25 cellular contexts compared by ENCODE assay signal in the genomic region with DNA sequence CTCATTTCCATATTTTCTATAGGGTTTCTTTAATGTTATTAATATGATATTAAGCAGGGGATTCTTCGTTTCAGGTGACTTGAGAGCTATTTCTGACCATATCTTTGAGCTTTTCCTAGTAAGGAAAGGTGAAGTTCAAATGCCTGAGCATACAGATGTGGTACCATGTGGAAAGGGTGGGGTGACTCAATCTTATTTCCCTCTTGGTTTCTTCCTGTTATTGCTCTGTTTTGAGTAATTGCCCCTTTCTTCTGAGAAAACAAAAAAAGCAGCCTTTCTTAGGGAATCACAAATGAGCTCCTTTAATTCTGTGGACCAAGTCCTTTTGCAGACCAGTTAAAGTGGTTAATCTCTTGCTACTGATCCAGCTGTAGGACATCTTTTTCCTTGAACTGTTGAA. TPM values are rescaled to one million over a fixed set of nuclear protein-coding genes. Genes with fewer than 3 reads are reported as not detected.
DNase-seq lines count a peak whose midpoint lies in the region; ATAC-seq and TF ChIP-seq lines count a peak whose summit lies in the region.
"Had no signal": no experiment of that assay in that cellular context is flagged by ENCODE, and none has a peak within 500 bp of the region (broad histone marks: within the 10 kb centered on the region; RNA-seq: fewer than 3 reads in every experiment).

No MANE protein-coding gene starts in this region.

- no peaks in the 10 kb centered on the region for H3K27me3 Mint-ChIP-seq in T-helper 17 cell
- H3K27me3 Mint-ChIP-seq: IgD-negative memory B cell; naive thymus-derived CD4-positive, alpha-beta T cell had no signal

- TF ChIP-seq CTCF in mammary epithelial cell (conservative IDR thresholded peaks at IDR 0.05 in 1 of 2, IDR thresholded peaks at IDR 0.05 in 1 of 2; ENCODE audit: extremely low read depth in 1 of 2, insufficient read depth in 1 of 2, low read depth in 1 of 2, low read length in 2 of 2) (no peak), breast epithelium (IDR thresholded peaks at IDR 0.05) (no peak), WERI-Rb-1 (IDR thresholded peaks at IDR 0.05; ENCODE audit: low read depth, low read length) (no peak)

- H3K9ac ChIP-seq in mammary epithelial cell (ENCODE audit: insufficient read depth, low read length), result no peak overlapping the region
- H3K9ac ChIP-seq in adipocyte (ENCODE audit: low read length), result no peak overlapping the region
- H3K9ac ChIP-seq: BLaER1 had no signal

- CTCF ChIA-PET in mammary epithelial cell (lab: Charles Lee; ENCODE audit: low non-redundant PET), result no interaction called here

- TF ChIP-seq POLR2A in breast epithelium (IDR thresholded peaks at IDR 0.05), result no peak

- dilution Hi-C loops in mammary epithelial cell (cut with HindIII; ENCODE audit: low sequenced_read_pairs), result no loop called here

- no peaks in the 10 kb centered on the region for H3K9me3 ChIP-seq in mammary epithelial cell (replicated peaks; ENCODE audit: insufficient read depth, low read length)
- H3K9me3 ChIP-seq in breast epithelium, result no peaks in the 10 kb centered on the region
- no peaks in the 10 kb centered on the region for H3K9me3 ChIP-seq in adipocyte (ENCODE audit: control insufficient read depth, low read length)
- no peaks in the 10 kb centered on the region for H3K9me3 ChIP-seq in WERI-Rb-1 (ENCODE audit: severe bottlenecking)
- H3K9me3 ChIP-seq in T-helper 17 cell (ENCODE audit: control insufficient read depth, low read length, poor library complexity, severe bottlenecking), result no peaks in the 10 kb centered on the region
- H3K9me3 ChIP-seq: A549, BLaER1, right atrium auricular region, spleen had no signal

- in situ Hi-C loops in mammary epithelial cell (cut with MboI; ENCODE audit: low sequenced_read_pairs in 2 of 2), result no loop called here

- H2AFZ ChIP-seq in mammary epithelial cell (ENCODE audit: low read depth, low read length), result peak overlapping the region; percentile 51

- BruUV-seq in mammary epithelial cell (replicated peaks; lab: Mats Ljungman, UMichigan), result no TSS peak

- ATAC-seq in HG02840 (IDR thresholded peaks at IDR 0.05; ENCODE audit: low FRiP score, unreplicated experiment), result no peak
- ATAC-seq in T-helper 17 cell, result no peak
- ATAC-seq: A549; activated CD8-positive, alpha-beta T cell treated with anti-CD3 and anti-CD28 coated beads, Interleukin-2, amount 10 ng/mL, durations not matched to agents 7 days and 5 days; body of pancreas; naive thymus-derived CD4-positive, alpha-beta T cell had no signal

- peaks cover 4% of the 10 kb centered on the region for H3K36me3 Mint-ChIP-seq in T-helper 17 cell (ENCODE audit: low read depth)

- H3K36me3 ChIP-seq in mammary epithelial cell (ENCODE audit: insufficient read depth, low read length) (no peaks in the 10 kb centered on the region), breast epithelium (no peaks in the 10 kb centered on the region), adipocyte (ENCODE audit: control insufficient read depth, insufficient read depth, low read length, severe bottlenecking) (no peaks in the 10 kb centered on the region), WERI-Rb-1 (no peaks in the 10 kb centered on the region)
- H3K36me3 ChIP-seq: BLaER1, right atrium auricular region, spleen had no signal

- 50% methylated on average over 1 of the region's 1 CpG for WGBS in mammary epithelial cell (ENCODE audit: low coverage, missing lambda C conversion rate)

- intact Hi-C loops in mammary epithelial cell (cut with micrococcal nuclease) (no loop called here), breast epithelium (cut with DNase I; ENCODE audit: low total_unique reads) (no loop called here)

- no peak overlapping the region for H3K27ac Mint-ChIP-seq in T-helper 17 cell
- H3K27ac Mint-ChIP-seq: activated CD8-positive, alpha-beta T cell treated with anti-CD3 and anti-CD28 coated beads, Interleukin-2, amount 10 ng/mL, durations not matched to agents 7 days and 5 days; IgD-negative memory B cell had no signal

- H3K27me3 ChIP-seq in mammary epithelial cell (ENCODE audit: insufficient read depth, low read length), result no peaks in the 10 kb centered on the region
- H3K27me3 ChIP-seq in breast epithelium, result no peaks in the 10 kb centered on the region
- H3K27me3 ChIP-seq in adipocyte (replicated peaks; ENCODE audit: control insufficient read depth, insufficient read depth, low read length), result no peaks in the 10 kb centered on the region
- H3K27me3 ChIP-seq in WERI-Rb-1 (ENCODE audit: insufficient read depth, low read depth, severe bottlenecking), result no peaks in the 10 kb centered on the region
- H3K27me3 ChIP-seq: BLaER1, body of pancreas, right atrium auricular region, spleen had no signal

- no peak overlapping the region for H3K4me3 ChIP-seq in mammary epithelial cell (replicated peaks in 1 of 3; ENCODE audit: insufficient read depth in 1 of 3, low read depth in 2 of 3, low read length in 3 of 3)
- H3K4me3 ChIP-seq in breast epithelium, result no peak overlapping the region
- no peak overlapping the region for H3K4me3 ChIP-seq in adipocyte (ENCODE audit: low read length)
- no peak overlapping the region for H3K4me3 ChIP-seq in WERI-Rb-1 (ENCODE audit: low read depth, low read length)
- H3K4me3 ChIP-seq: A549, BLaER1, body of pancreas, right atrium auricular region, SK-N-MC, spleen had no signal

- no peaks in the 10 kb centered on the region for H3K79me2 ChIP-seq in mammary epithelial cell (ENCODE audit: insufficient read depth, low read length)

- no peaks in the 10 kb centered on the region for H4K20me1 ChIP-seq in mammary epithelial cell (ENCODE audit: insufficient read depth, low read length)
- H4K20me1 ChIP-seq: BLaER1 had no signal

- no peak for DNase-seq in mammary epithelial cell
- no peak for DNase-seq in breast epithelium (ENCODE audit: low spot score in 2 of 2)
- peak; percentile 15 for DNase-seq in adipocyte (ENCODE audit: low read depth)
- peak; percentile 9 for DNase-seq in fibroblast of peridontal ligament (ENCODE audit: extremely low read depth)
- DNase-seq in pons (ENCODE audit: low spot score), result no peak
- no peak for DNase-seq in WERI-Rb-1
- DNase-seq in T-helper 17 cell, result no peak
- DNase-seq: activated CD4-positive, CD25-positive, alpha-beta regulatory T cell treated with anti-CD3 and anti-CD28 coated beads, Interleukin-2, amount 50 U/mL, for 72 hours; activated CD8-positive, alpha-beta T cell treated with anti-CD3 and anti-CD28 coated beads, Interleukin-2, amount 10 ng/mL, durations not matched to agents 7 days and 5 days; activated effector memory CD4-positive, alpha-beta T cell treated with anti-CD3 and anti-CD28 coated beads, Interleukin-2, amount 50 U/mL, for 16 hours; body of pancreas; DMS153; effector memory CD4-positive, alpha-beta T cell; midbrain; naive thymus-derived CD4-positive, alpha-beta T cell; NCI-H2029 treated with DMSO at 0.1 percent for 48 hours; NCI-H2227 treated with DMSO at 0.1 percent for 48 hours; spleen had no signal

- H3K4me3 Mint-ChIP-seq in T-helper 17 cell, result no peak overlapping the region
- H3K4me3 Mint-ChIP-seq: activated CD8-positive, alpha-beta T cell treated with anti-CD3 and anti-CD28 coated beads, Interleukin-2, amount 10 ng/mL, durations not matched to agents 7 days and 5 days; IgD-negative memory B cell had no signal

- H3K27ac ChIP-seq in mammary epithelial cell (ENCODE audit: insufficient read depth, low read depth, low read length), result peak overlapping the region; percentile 90
- no peak overlapping the region for H3K27ac ChIP-seq in breast epithelium
- no peak overlapping the region for H3K27ac ChIP-seq in WERI-Rb-1
- H3K27ac ChIP-seq: BLaER1, body of pancreas, right atrium auricular region, RWPE1, SK-N-MC, spleen had no signal

- peaks cover 42% of the 10 kb centered on the region for H3K4me1 ChIP-seq in mammary epithelial cell (ENCODE audit: insufficient read depth, low read length)
- no peaks in the 10 kb centered on the region for H3K4me1 ChIP-seq in breast epithelium
- H3K4me1 ChIP-seq in adipocyte (ENCODE audit: control insufficient read depth, insufficient read depth, low read length), result peaks cover 5% of the 10 kb centered on the region
- H3K4me1 ChIP-seq: BLaER1, body of pancreas, right atrium auricular region, spleen had no signal

- H3K4me2 ChIP-seq in mammary epithelial cell (ENCODE audit: insufficient read depth, low read depth, low read length), result no peak overlapping the region
- H3K4me2 ChIP-seq: BLaER1 had no signal

- H3K4me1 Mint-ChIP-seq in T-helper 17 cell, result peaks cover 4% of the 10 kb centered on the region
- H3K4me1 Mint-ChIP-seq: IgD-negative memory B cell had no signal

RNA-seq across cellular contexts. Expression of gene AGA, which starts 41.0 kb away (rescaled TPM):
- total RNA-seq in mammary epithelial cell, result 10 to 100 TPM; 12.7 to 49.3 TPM
- polyA plus RNA-seq in mammary epithelial cell, result 12.8 TPM
- polyA minus RNA-seq in mammary epithelial cell, result 55.0 TPM
- total RNA-seq in breast epithelium, result 10 to 100 TPM; 16.7 to 29.3 (median 21.1) TPM
- 10 to 100 TPM; 13.5 to 16.6 TPM for total RNA-seq in T-helper 17 cell

Comparison
In these comparisons a context has a peak if more than half of its experiments do, and no peak if none do; other contexts are left out.
1. DNase-seq: peak in adipocyte (single experiment) and fibroblast of peridontal ligament (single experiment); none in mammary epithelial cell (single experiment), breast epithelium (0 of 2), pons (single experiment), WERI-Rb-1 (single experiment) and T-helper 17 cell (0 of 3).